12 cellular contexts compared by ENCODE assay signal in the genomic region with DNA sequence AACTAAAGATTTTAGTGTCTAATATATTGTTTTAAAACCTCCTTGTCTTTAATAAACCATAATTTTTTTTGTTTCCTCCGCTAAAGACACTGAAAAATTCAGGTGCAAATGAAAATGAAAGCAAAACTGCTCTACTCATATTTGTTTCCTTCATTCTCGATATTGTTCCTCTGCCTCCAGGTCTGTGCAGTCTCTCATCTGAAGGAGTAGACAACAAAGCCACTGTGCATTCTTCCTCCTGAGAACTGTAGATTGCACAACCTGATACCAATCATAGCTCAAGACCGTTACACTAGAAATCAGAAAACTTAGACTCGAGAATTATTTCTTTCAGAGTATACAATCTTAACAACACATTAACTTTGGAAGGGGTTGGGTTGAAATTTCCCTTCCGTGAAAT.
DNase-seq lines count a peak whose midpoint lies in the region; ATAC-seq and TF ChIP-seq lines count a peak whose summit lies in the region.
"Had no signal": no experiment of that assay in that cellular context is flagged by ENCODE, and none has a peak within 500 bp of the region (broad histone marks: within the 10 kb centered on the region; RNA-seq: fewer than 3 reads in every experiment).

No MANE protein-coding gene starts in this region.

- H3K36me3 Mint-ChIP-seq in activated naive CD8-positive, alpha-beta T cell treated with anti-CD3 and anti-CD28 coated beads, Interleukin-2, amount 50 U/mL, for 24 hours (ENCODE audit: low read depth), result no peaks in the 10 kb centered on the region

- DNase-seq in AG20443 (ENCODE audit: low spot score), result peak; percentile 10
- peak; percentile 16 to 22 for DNase-seq in Kasumi-1 (lab: John Stamatoyannopoulos, UW)
- no peak for DNase-seq in activated naive CD8-positive, alpha-beta T cell treated with anti-CD3 and anti-CD28 coated beads, Interleukin-2, amount 50 U/mL, for 24 hours
- DNase-seq in lower lobe of right lung, result no peak
- DNase-seq: activated CD4-positive, alpha-beta T cell treated with anti-CD3 and anti-CD28 coated beads, Interleukin-2, amount 50 U/mL, for 48 hours; DMS153; NCI-H1092 treated with DMSO at 0.1 percent for 48 hours; stimulated activated CD4-positive, alpha-beta T cell treated with anti-CD3 and anti-CD28 coated beads, Interleukin-15, amount 100 ng/mL, for 24 hours had no signal

- H3K9me3 ChIP-seq in lower lobe of right lung, result no peaks in the 10 kb centered on the region

- H3K27ac Mint-ChIP-seq in activated naive CD8-positive, alpha-beta T cell treated with anti-CD3 and anti-CD28 coated beads, Interleukin-2, amount 50 U/mL, for 24 hours, result no peak overlapping the region

- no peak overlapping the region for H3K27ac ChIP-seq in lower lobe of right lung

- no peaks in the 10 kb centered on the region for H3K4me1 Mint-ChIP-seq in activated naive CD8-positive, alpha-beta T cell treated with anti-CD3 and anti-CD28 coated beads, Interleukin-2, amount 50 U/mL, for 24 hours

- H3K4me1 ChIP-seq in lower lobe of right lung, result no peaks in the 10 kb centered on the region

- H3K27me3 ChIP-seq in lower lobe of right lung (ENCODE audit: low read depth), result no peaks in the 10 kb centered on the region

- no peaks in the 10 kb centered on the region for H3K27me3 Mint-ChIP-seq in activated naive CD8-positive, alpha-beta T cell treated with anti-CD3 and anti-CD28 coated beads, Interleukin-2, amount 50 U/mL, for 24 hours

- H3K36me3 ChIP-seq in lower lobe of right lung, result no peaks in the 10 kb centered on the region

- peak overlapping the region; percentile 42 for H3K4me3 ChIP-seq in lower lobe of right lung

- intact Hi-C loops in lower lobe of right lung (cut with DNase I), result no loop called here

- TF ChIP-seq CTCF in lower lobe of right lung (IDR thresholded peaks at IDR 0.05), result no peak

- ATAC-seq in activated naive CD8-positive, alpha-beta T cell treated with anti-CD3 and anti-CD28 coated beads, Interleukin-2, amount 50 U/mL, for 24 hours, result no peak
- ATAC-seq in lower lobe of right lung (peak in 1 of 2 donors; percentile 64), GM21786 (IDR thresholded peaks at IDR 0.05; ENCODE audit: unreplicated experiment) (no peak), GM19023 (IDR thresholded peaks at IDR 0.05; ENCODE audit: unreplicated experiment) (no peak), HG03460 (IDR thresholded peaks at IDR 0.05; ENCODE audit: unreplicated experiment) (no peak), HG02759 (IDR thresholded peaks at IDR 0.05; ENCODE audit: unreplicated experiment) (no peak)

- H3K4me3 Mint-ChIP-seq in activated naive CD8-positive, alpha-beta T cell treated with anti-CD3 and anti-CD28 coated beads, Interleukin-2, amount 50 U/mL, for 24 hours, result peak overlapping the region; percentile 66

- H3K9me3 Mint-ChIP-seq in activated naive CD8-positive, alpha-beta T cell treated with anti-CD3 and anti-CD28 coated beads, Interleukin-2, amount 50 U/mL, for 24 hours, result peaks cover 3% of the 10 kb centered on the region

Comparison
In these comparisons a context has a peak if more than half of its experiments do, and no peak if none do; other contexts are left out.
1. DNase-seq: peak in AG20443 (single experiment) and Kasumi-1 (2 of 2); none in activated naive CD8-positive, alpha-beta T cell treated with anti-CD3 and anti-CD28 coated beads, Interleukin-2, amount 50 U/mL, for 24 hours (single experiment) and lower lobe of right lung (single experiment).